ENCODE assay signal across 11 cellular contexts in the genomic region with DNA sequence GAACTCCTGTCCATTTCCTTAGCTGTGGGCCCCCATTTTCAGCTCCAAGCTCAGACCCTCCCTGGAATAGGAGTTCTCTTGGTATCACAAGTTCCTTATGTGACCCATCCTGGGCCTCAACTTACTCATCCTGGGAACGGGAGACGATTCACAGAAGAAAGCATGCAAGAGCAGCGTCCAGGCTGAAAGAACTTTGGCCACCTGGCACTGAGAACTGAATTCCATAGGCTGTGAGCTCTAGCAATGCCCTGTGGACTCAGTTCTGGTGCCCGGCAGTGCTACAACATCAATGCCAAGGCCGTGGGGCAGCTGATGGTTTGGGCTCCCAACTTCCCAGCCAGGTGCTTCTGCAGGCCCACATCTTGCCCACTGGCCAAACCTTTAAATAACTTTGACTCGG. TPM values are rescaled to one million over a fixed set of nuclear protein-coding genes. Genes with fewer than 3 reads are reported as not detected.
DNase-seq lines count a peak whose midpoint lies in the region; ATAC-seq and TF ChIP-seq lines count a peak whose summit lies in the region.
"Had no signal": no experiment of that assay in that cellular context is flagged by ENCODE, and none has a peak within 500 bp of the region (broad histone marks: within the 10 kb centered on the region; RNA-seq: fewer than 3 reads in every experiment).

No MANE protein-coding gene starts in this region.

- no peak overlapping the region for H4K91ac ChIP-seq in neuronal stem cell (ENCODE audit: low read depth, low read length, poor library complexity)

- TF ChIP-seq CTCF in DND-41 (IDR thresholded peaks at IDR 0.05; ENCODE audit: borderline replicate concordance, extremely low read depth, low read length, poor library complexity, severe bottlenecking) (no peak), endodermal cell (conservative IDR thresholded peaks at IDR 0.05) (no peak), GM13977 (IDR thresholded peaks at IDR 0.05; ENCODE audit: extremely low read depth, insufficient read depth, missing control alignments) (no peak)

- H3K36me3 ChIP-seq in DND-41 (ENCODE audit: insufficient read depth, low read length) = no peaks in the 10 kb centered on the region; the same call in 1 of the 2 replicates
- no peaks in the 10 kb centered on the region for H3K36me3 ChIP-seq in endodermal cell (ENCODE audit: control insufficient read depth, insufficient read depth, low read length)
- no peaks in the 10 kb centered on the region for H3K36me3 ChIP-seq in neuronal stem cell (replicated peaks in 1 of 2; ENCODE audit: control insufficient read depth in 2 of 2, insufficient read depth in 2 of 2, low read length in 2 of 2)

- H3K4me1 ChIP-seq in DND-41 (ENCODE audit: insufficient read depth, low read length) = peaks cover 49% of the 10 kb centered on the region
- H3K4me1 ChIP-seq in endodermal cell (ENCODE audit: control insufficient read depth, insufficient read depth, low read length) = peaks cover 9% of the 10 kb centered on the region
- peaks cover 11 to 26% of the 10 kb centered on the region in 2 donors for H3K4me1 ChIP-seq in neuronal stem cell (ENCODE audit: control insufficient read depth in 2 of 2, insufficient read depth in 1 of 2, low read depth in 1 of 2, low read length in 2 of 2)

- no peak overlapping the region for H2BK120ac ChIP-seq in neuronal stem cell (ENCODE audit: low read depth, low read length)

- H3K18ac ChIP-seq in neuronal stem cell (ENCODE audit: low read length) = no peak overlapping the region

- WGBS in endodermal cell (ENCODE audit: insufficient coverage in 1 of 2, insufficient read length in 1 of 2), 2 experiments = 91 to 92% methylated on average over 6 of the region's 6 CpGs
- WGBS in neuronal stem cell (ENCODE audit: extremely low coverage in 2 of 2, insufficient read length in 2 of 2, insufficient replicate concordance in 1 of 2), 2 donors = no CpG with 5 or more reads among the region's 6 CpGs

- peaks cover 16% of the 10 kb centered on the region for H3K79me2 ChIP-seq in DND-41 (ENCODE audit: insufficient read depth, low read length)

- H2AK5ac ChIP-seq in neuronal stem cell (ENCODE audit: low read depth, low read length) = no peak overlapping the region

- no peaks in the 10 kb centered on the region for H3K9me3 Mint-ChIP-seq in endodermal cell

- H4K20me1 ChIP-seq in DND-41 (ENCODE audit: insufficient read depth, low read length) = no peaks in the 10 kb centered on the region

- H3K27me3 ChIP-seq in DND-41 (ENCODE audit: insufficient read depth, low read length, poor library complexity) = no peaks in the 10 kb centered on the region
- H3K27me3 ChIP-seq in endodermal cell (ENCODE audit: control insufficient read depth, insufficient read depth, low read length, poor library complexity, severe bottlenecking) = peaks cover 32% of the 10 kb centered on the region
- peaks cover 0 to 15% (median 0%) of the 10 kb centered on the region in 3 experiments for H3K27me3 ChIP-seq in neuronal stem cell (ENCODE audit: control insufficient read depth in 3 of 3, insufficient read depth in 3 of 3, low read depth in 1 of 3, low read length in 3 of 3)

- no peak for ATAC-seq in DND-41 (ENCODE audit: insufficient read depth, low read depth)
- ATAC-seq in GM19452 (IDR thresholded peaks at IDR 0.05; ENCODE audit: unreplicated experiment) = no peak

- no peak overlapping the region for H2BK15ac ChIP-seq in neuronal stem cell (ENCODE audit: low read length)

- peak overlapping the region; percentile 77 for H3K4me2 ChIP-seq in DND-41 (ENCODE audit: insufficient read depth, low read length)
- no peak overlapping the region for H3K4me2 ChIP-seq in neuronal stem cell (ENCODE audit: insufficient read depth, low read length, poor library complexity, severe bottlenecking)

- H3K9ac ChIP-seq in DND-41 (ENCODE audit: low read depth, low read length) (peak overlapping the region; percentile 56), endodermal cell (ENCODE audit: extremely low read depth, low read length, poor library complexity, severe bottlenecking) (no peak overlapping the region), neuronal stem cell (ENCODE audit: low read depth, low read length, poor library complexity) (no peak overlapping the region)

- no peak overlapping the region for H3K23ac ChIP-seq in neuronal stem cell (ENCODE audit: low read depth, low read length, poor library complexity)

- H3K27ac ChIP-seq in DND-41 (ENCODE audit: low read length) (peak overlapping the region; percentile 65), endodermal cell (ENCODE audit: low read depth, low read length) (no peak overlapping the region), neuronal stem cell (replicated peaks; ENCODE audit: low read length) (no peak overlapping the region)

- H3K27me3 Mint-ChIP-seq in endodermal cell (ENCODE audit: insufficient read depth) = peaks cover 57% of the 10 kb centered on the region

- H2BK5ac ChIP-seq in neuronal stem cell (ENCODE audit: low read length) = no peak overlapping the region

- in situ Hi-C loops in GM13977 (cut with MboI; ENCODE audit: low pct_unique_long_range_greater_than_20kb, low sequenced_read_pairs, unreplicated experiment) = no loop called here

- H4K8ac ChIP-seq in neuronal stem cell (ENCODE audit: low read depth, low read length) = no peak overlapping the region

- no peak overlapping the region for H3K14ac ChIP-seq in neuronal stem cell (ENCODE audit: low read length)

- H3K9me3 ChIP-seq in DND-41 (ENCODE audit: insufficient read depth, low read length, severe bottlenecking) (no peaks in the 10 kb centered on the region), endodermal cell (ENCODE audit: control insufficient read depth, low read length) (no peaks in the 10 kb centered on the region), neuronal stem cell (replicated peaks in 1 of 2; ENCODE audit: control insufficient read depth in 2 of 2, insufficient read depth in 1 of 2, low read depth in 1 of 2, low read length in 2 of 2) (peaks cover 0 to 2% of the 10 kb centered on the region in 2 donors)

- H3K4me3 Mint-ChIP-seq in endodermal cell = peak overlapping the region; percentile 38

- H3K36me3 Mint-ChIP-seq in endodermal cell (ENCODE audit: low read depth) = peaks cover 2% of the 10 kb centered on the region

- H2AFZ ChIP-seq in DND-41 (ENCODE audit: low read depth, low read length) (peak overlapping the region; percentile 80), neuronal stem cell (ENCODE audit: low read length) (peak overlapping the region; percentile 87)

- H3K4me1 Mint-ChIP-seq in endodermal cell = peaks cover 16% of the 10 kb centered on the region

- no peak overlapping the region for H3K4ac ChIP-seq in neuronal stem cell (ENCODE audit: low read length)

- H3K4me3 ChIP-seq in DND-41 (ENCODE audit: low read depth in 1 of 2, low read length in 2 of 2) (peak overlapping the region; percentile 26 to 60; a peak in 3 of 4 replicates), endodermal cell (ENCODE audit: low read length) (no peak overlapping the region), neuronal stem cell (ENCODE audit: low read length in 2 of 2) (no peak overlapping the region)

- DNase-seq in DND-41 = no peak
- DNase-seq in OCI-M1 (lab: John Stamatoyannopoulos, UW) = peak; percentile 43
- DNase-seq in endodermal cell = no peak
- DNase-seq in neuronal stem cell (ENCODE audit: low spot score) = no peak
- no peak for DNase-seq in central memory CD4-positive, alpha-beta T cell
- DNase-seq in DMS 273 treated with DMSO at 0.1 percent for 48 hours (lab: John Stamatoyannopoulos, UW) = no peak
- no peak for DNase-seq in GM13977 (ENCODE audit: low spot score)
- DNase-seq: islet precursor cell, NCI-H2171 treated with DMSO at 0.1 percent for 48 hours, T-helper 9 cell had no signal

- no peak overlapping the region for H2BK12ac ChIP-seq in neuronal stem cell (ENCODE audit: low read length)

- no peak overlapping the region for H3K27ac Mint-ChIP-seq in endodermal cell

- no peaks in the 10 kb centered on the region for H3K79me1 ChIP-seq in neuronal stem cell (ENCODE audit: low read depth, low read length)

RNA-seq across cellular contexts. Expression of gene CUEDC2, which starts 3.9 kb away (rescaled TPM):
- total RNA-seq in endodermal cell = 10 to 100 TPM; 51.7 to 82.9 TPM
- polyA plus RNA-seq in endodermal cell (2013, experiment 1 of 2) = 103 TPM
- polyA plus RNA-seq in endodermal cell (2013, experiment 2 of 2) = 91.7 TPM
- 114 TPM for polyA plus RNA-seq in neuronal stem cell (2013, experiment 1 of 2)
- 113 TPM for polyA plus RNA-seq in neuronal stem cell (2013, experiment 2 of 2)

RNA-seq across cellular contexts. Expression of gene C10orf95, which starts 15.0 kb away (rescaled TPM):
- under 1 TPM; 0.35 to 0.93 TPM for total RNA-seq in endodermal cell
- not detected for polyA plus RNA-seq in endodermal cell (2013, experiment 1 of 2)
- 0.25 TPM for polyA plus RNA-seq in endodermal cell (2013, experiment 2 of 2)
- polyA plus RNA-seq in neuronal stem cell (2013, experiment 1 of 2) = 0.10 TPM
- polyA plus RNA-seq in neuronal stem cell (2013, experiment 2 of 2) = 0.18 TPM

RNA-seq across cellular contexts. Expression of gene FBXL15, which starts 15.7 kb away (rescaled TPM):
- 10 to 100 TPM in 1 of 2 donors, 1 to 10 TPM in 1; 9.7 to 11.4 TPM for total RNA-seq in endodermal cell
- polyA plus RNA-seq in endodermal cell (2013, experiment 1 of 2) = 9.3 TPM
- 10.1 TPM for polyA plus RNA-seq in endodermal cell (2013, experiment 2 of 2)
- 4.7 TPM for polyA plus RNA-seq in neuronal stem cell (2013, experiment 1 of 2)
- 4.8 TPM for polyA plus RNA-seq in neuronal stem cell (2013, experiment 2 of 2)

RNA-seq across cellular contexts. Expression of gene PSD, which starts 17.7 kb away (rescaled TPM):
- total RNA-seq in endodermal cell = 1 to 10 TPM; 2.8 to 8.3 TPM
- 9.2 TPM for polyA plus RNA-seq in endodermal cell (2013, experiment 1 of 2)
- 9.9 TPM for polyA plus RNA-seq in endodermal cell (2013, experiment 2 of 2)
- 2.4 TPM for polyA plus RNA-seq in neuronal stem cell (2013, experiment 1 of 2)
- polyA plus RNA-seq in neuronal stem cell (2013, experiment 2 of 2) = 1.9 TPM

RNA-seq across cellular contexts. Expression of gene NFKB2, which starts 40.8 kb away (rescaled TPM):
- 10 to 100 TPM; 28.7 to 45.2 TPM for total RNA-seq in endodermal cell
- polyA plus RNA-seq in endodermal cell (2013, experiment 1 of 2) = 19.9 TPM
- polyA plus RNA-seq in endodermal cell (2013, experiment 2 of 2) = 19.9 TPM
- 7.6 TPM for polyA plus RNA-seq in neuronal stem cell (2013, experiment 1 of 2)
- polyA plus RNA-seq in neuronal stem cell (2013, experiment 2 of 2) = 8.2 TPM

Comparison
In these comparisons a context has a peak if more than half of its experiments do, and no peak if none do; other contexts are left out.
1. H3K4me3 ChIP-seq: peak in DND-41 (2 of 2); none in endodermal cell (single experiment) and neuronal stem cell (0 of 2).